ENCODE assay signal across 1 cellular context in genomic region chr11:11010624-11011127, GRCh38.
TF ChIP-seq lines count a peak whose summit lies in the region.

No MANE protein-coding gene starts in this region.

TF ChIP-seq in K562, 482 proteins besides CTCF, POLR2A, EP300 and RAD21 (continued from another document):
- TF ChIP-seq REST (CRISPR knock-in tag; IDR thresholded peaks at IDR 0.05; ENCODE audit: low read depth): no peak
- peak; percentile 55 to 90; a peak in 3 of 4 replicates for TF ChIP-seq RCOR1 (IDR thresholded peaks at IDR 0.05; ENCODE audit: borderline replicate concordance in 1 of 2, low read depth in 2 of 2, low read length in 2 of 2)
- no peak for TF ChIP-seq DNMT1 (IDR thresholded peaks at IDR 0.05)
- peak; percentile 92 for TF ChIP-seq PHF21A (IDR thresholded peaks at IDR 0.05; ENCODE audit: borderline replicate concordance, low read depth)
- no peak for TF ChIP-seq RFX1 (IDR thresholded peaks at IDR 0.05)
- TF ChIP-seq HNRNPUL1 (IDR thresholded peaks at IDR 0.05; ENCODE audit: low read length): no peak
- TF ChIP-seq ZNF589 (CRISPR knock-in tag; IDR thresholded peaks at IDR 0.05; ENCODE audit: low read depth): no peak
- no peak for TF ChIP-seq ARID2 (IDR thresholded peaks at IDR 0.05)
- no peak for TF ChIP-seq WHSC1 (IDR thresholded peaks at IDR 0.05; ENCODE audit: low read length)
- TF ChIP-seq C11orf30 (IDR thresholded peaks at IDR 0.05; ENCODE audit: low read depth): peak; percentile 47; the same call in 1 of the 2 replicates
- no peak for TF ChIP-seq ZNF12 (CRISPR knock-in tag; IDR thresholded peaks at IDR 0.05)
- no peak for TF ChIP-seq GTF2F1 (IDR thresholded peaks at IDR 0.05; ENCODE audit: low read depth, low read length)
- no peak for TF ChIP-seq FOXO4 (CRISPR knock-in tag; IDR thresholded peaks at IDR 0.05)
- 0 out of 2 replicates have a peak, but pooled peaks have one; percentile 40 for TF ChIP-seq ZNF740 (CRISPR knock-in tag; IDR thresholded peaks at IDR 0.05)
- TF ChIP-seq ZNF740 (tag; IDR thresholded peaks at IDR 0.05): no peak
- no peak for TF ChIP-seq SP2 (IDR thresholded peaks at IDR 0.05; ENCODE audit: extremely low read depth, low read depth, low read length, poor library complexity, severe bottlenecking)
- TF ChIP-seq RBM34 (IDR thresholded peaks at IDR 0.05; ENCODE audit: borderline replicate concordance, insufficient read depth, low read length): no peak
- TF ChIP-seq PKNOX1 (IDR thresholded peaks at IDR 0.05): peak; percentile 63
- TF ChIP-seq CTCFL (IDR thresholded peaks at IDR 0.05; ENCODE audit: borderline replicate concordance, insufficient read depth, low read depth, low read length, poor library complexity, severe bottlenecking): peak; percentile 57
- no peak for TF ChIP-seq SRSF9 (IDR thresholded peaks at IDR 0.05; ENCODE audit: borderline replicate concordance, low read depth, low read length)
- 0 out of 2 replicates have a peak, but pooled peaks have one; percentile 27 for TF ChIP-seq DEAF1 (CRISPR knock-in tag; IDR thresholded peaks at IDR 0.05)
- no peak for TF ChIP-seq OTX1 (CRISPR knock-in tag; IDR thresholded peaks at IDR 0.05)
- no peak for TF ChIP-seq MECOM (CRISPR knock-in tag; IDR thresholded peaks at IDR 0.05)
- TF ChIP-seq HNRNPLL (IDR thresholded peaks at IDR 0.05; ENCODE audit: low read depth, low read length, poor library complexity, severe bottlenecking): no peak
- TF ChIP-seq FOSL1 (tag; conservative IDR thresholded peaks at IDR 0.05): 0 out of 2 replicates have a peak, but pooled peaks have one; percentile 29
- peak; percentile 94 for TF ChIP-seq ZNF764 (CRISPR knock-in tag; IDR thresholded peaks at IDR 0.05; ENCODE audit: low read depth)
